23 cellular contexts compared by ENCODE assay signal in the genomic region with DNA sequence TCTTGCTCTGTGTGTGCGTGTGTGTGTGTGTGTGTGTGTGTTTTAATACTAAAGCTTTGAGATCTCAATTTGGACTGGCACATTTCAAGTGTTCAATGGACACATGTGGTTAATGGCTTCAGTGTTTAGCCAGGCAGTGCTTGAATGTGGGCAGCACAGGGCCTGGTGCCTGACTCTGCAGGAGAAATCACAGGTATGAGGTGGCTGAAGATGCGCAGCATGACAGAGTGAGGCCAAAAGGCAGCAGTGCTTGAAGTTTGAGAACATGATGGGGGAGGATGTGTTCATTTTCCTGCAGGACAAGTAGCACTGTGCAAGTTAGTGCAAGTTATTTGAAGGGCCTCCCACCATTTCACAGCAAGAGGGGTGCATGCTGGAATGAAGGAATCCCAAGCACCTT.
DNase-seq lines count a peak whose midpoint lies in the region; FAIRE-seq and TF ChIP-seq lines count a peak whose summit lies in the region.
"Had no signal": no experiment of that assay in that cellular context is flagged by ENCODE, and none has a peak within 500 bp of the region (broad histone marks: within the 10 kb centered on the region; RNA-seq: fewer than 3 reads in every experiment).

No MANE protein-coding gene starts in this region.

- peak; percentile 49 for FAIRE-seq in keratinocyte (lab: Jason Lieb, UNC)
- FAIRE-seq: D721Med, GM12891, GM18507 had no signal

- H3K4me1 ChIP-seq in Loucy (ENCODE audit: insufficient read depth, low read length, poor library complexity, severe bottlenecking) (peaks cover 23% of the 10 kb centered on the region), adipocyte (ENCODE audit: control insufficient read depth, insufficient read depth, low read length) (peaks cover 45% of the 10 kb centered on the region), keratinocyte (ENCODE audit: control insufficient read depth, extremely low read depth, insufficient read depth, low read length) (peaks cover 16% of the 10 kb centered on the region), subcutaneous abdominal adipose tissue (ENCODE audit: control insufficient read depth in 5 of 5, insufficient read depth in 5 of 5, low read length in 5 of 5) (peaks cover 6 to 62% (median 45%) of the 10 kb centered on the region in 5 donors)

- DNase-seq in adipocyte (ENCODE audit: low read depth), result no peak
- DNase-seq in keratinocyte (ENCODE audit: low read depth, low spot score), result no peak
- no peak for DNase-seq in activated CD8-positive, alpha-beta memory T cell treated with anti-CD3 and anti-CD28 coated beads, Interleukin-2, amount 50 U/mL, for 4 hours
- DNase-seq in DMS153 treated with DMSO at 0.1 percent for 48 hours (lab: John Stamatoyannopoulos, UW; ENCODE audit: unreplicated experiment), result no peak
- no peak for DNase-seq in NOMO-1 treated with DMSO at 0.1 percent for 48 hours (lab: John Stamatoyannopoulos, UW; ENCODE audit: unreplicated experiment)
- DNase-seq in NCI-H2196 treated with DMSO at 0.1 percent for 48 hours (lab: John Stamatoyannopoulos, UW; ENCODE audit: unreplicated experiment), result no peak
- DNase-seq: CD4-positive, alpha-beta memory T cell; DND-41; GDM1; Karpas-422; NCI-H1105; NCI-H1694; NCI-H2107; NCI-H446; NK-92 treated with Interleukin-12 subunit alpha and Interleukin-12 subunit beta, amount 100 ng/mL, for 24 hours; Right ventricle myocardium superior had no signal

- H3K79me2 ChIP-seq in Loucy (ENCODE audit: insufficient read depth, low read length), result no peaks in the 10 kb centered on the region
- H3K79me2 ChIP-seq in keratinocyte (ENCODE audit: control insufficient read depth, insufficient read depth, low read length), result no peaks in the 10 kb centered on the region

- peak overlapping the region; percentile 7 for H3K9ac ChIP-seq in Loucy (ENCODE audit: low read depth, low read length, poor library complexity, severe bottlenecking)
- peak overlapping the region; percentile 61 for H3K9ac ChIP-seq in adipocyte (ENCODE audit: low read length)
- no peak overlapping the region for H3K9ac ChIP-seq in keratinocyte (ENCODE audit: control insufficient read depth, extremely low read depth, insufficient read depth, low read length)
- H3K9ac ChIP-seq in subcutaneous abdominal adipose tissue (ENCODE audit: low read length in 5 of 5), result no peak overlapping the region

- no peaks in the 10 kb centered on the region for H3K9me1 ChIP-seq in keratinocyte (ENCODE audit: control insufficient read depth, extremely low read depth, insufficient read depth, low read length)

- H3F3A ChIP-seq in Loucy (ENCODE audit: low read depth), result no peaks in the 10 kb centered on the region

- H2AFZ ChIP-seq in Loucy (ENCODE audit: low read length) (peak overlapping the region; percentile 61), keratinocyte (ENCODE audit: control insufficient read depth, low read length) (no peak overlapping the region)
- H2AFZ ChIP-seq: GM23338 had no signal

- H3K4me2 ChIP-seq in Loucy (ENCODE audit: low read depth, low read length, poor library complexity, severe bottlenecking) (no peak overlapping the region), keratinocyte (ENCODE audit: control insufficient read depth, extremely low read depth, insufficient read depth, low read depth, low read length) (no peak overlapping the region)
- H3K4me2 ChIP-seq: GM23338 had no signal

- H3K9me2 ChIP-seq in Loucy (replicated peaks; ENCODE audit: low read depth, low read length), result no peaks in the 10 kb centered on the region

- no peaks in the 10 kb centered on the region for H3K36me3 ChIP-seq in Loucy (ENCODE audit: insufficient read depth, low read length)
- H3K36me3 ChIP-seq in adipocyte (ENCODE audit: control insufficient read depth, insufficient read depth, low read length, severe bottlenecking), result no peaks in the 10 kb centered on the region
- H3K36me3 ChIP-seq in keratinocyte (ENCODE audit: control insufficient read depth in 2 of 2, extremely low read depth in 1 of 2, insufficient read depth in 2 of 2, low read length in 2 of 2), result no peaks in the 10 kb centered on the region
- no peaks in the 10 kb centered on the region for H3K36me3 ChIP-seq in subcutaneous abdominal adipose tissue (ENCODE audit: control insufficient read depth in 5 of 5, insufficient read depth in 5 of 5, low read length in 5 of 5)

- dilution Hi-C loops in keratinocyte (cut with MboI; ENCODE audit: extremely low pct_ligation_motif_present, low sequenced_read_pairs), result no loop called here

- no peak for TF ChIP-seq CTCF in Loucy (conservative IDR thresholded peaks at IDR 0.05; ENCODE audit: low read length)
- no peak for TF ChIP-seq CTCF in keratinocyte (optimal IDR thresholded peaks at IDR 0.05 in 1 of 3, IDR thresholded peaks at IDR 0.05 in 1 of 3, conservative IDR thresholded peaks at IDR 0.05 in 1 of 3; ENCODE audit: extremely low read depth in 1 of 3, insufficient read depth in 2 of 3, low read length in 3 of 3)

- no peaks in the 10 kb centered on the region for H4K20me1 ChIP-seq in Loucy (ENCODE audit: insufficient read depth, low read length, poor library complexity, severe bottlenecking)
- H4K20me1 ChIP-seq in keratinocyte (ENCODE audit: control insufficient read depth, extremely low read depth, insufficient read depth, low read length), result no peaks in the 10 kb centered on the region

- H3K27ac ChIP-seq in keratinocyte (ENCODE audit: control insufficient read depth, insufficient read depth, low read length) (no peak overlapping the region), subcutaneous abdominal adipose tissue (ENCODE audit: low read depth, low read length) (peak overlapping the region; percentile 91)
- H3K27ac ChIP-seq: SK-N-MC had no signal

- H3K4me3 ChIP-seq in Loucy (ENCODE audit: low read length, poor library complexity, severe bottlenecking), result no peak overlapping the region
- no peak overlapping the region for H3K4me3 ChIP-seq in adipocyte (ENCODE audit: low read length)
- no peak overlapping the region for H3K4me3 ChIP-seq in keratinocyte (ENCODE audit: control insufficient read depth in 2 of 3, extremely low read depth in 1 of 3, insufficient read depth in 2 of 3, low read depth in 1 of 3, low read length in 3 of 3)
- H3K4me3 ChIP-seq in subcutaneous abdominal adipose tissue (ENCODE audit: low read depth in 1 of 5, low read length in 5 of 5), result no peak overlapping the region
- H3K4me3 ChIP-seq: GM23338, SK-N-MC had no signal

- H3K27me3 ChIP-seq in Loucy (ENCODE audit: insufficient read depth, low read length, poor library complexity, severe bottlenecking) (no peaks in the 10 kb centered on the region), adipocyte (replicated peaks; ENCODE audit: control insufficient read depth, insufficient read depth, low read length) (no peaks in the 10 kb centered on the region), keratinocyte (ENCODE audit: control insufficient read depth, extremely low read depth, insufficient read depth, low read length) (no peaks in the 10 kb centered on the region), subcutaneous abdominal adipose tissue (ENCODE audit: control insufficient read depth in 5 of 5, insufficient read depth in 4 of 5, low read length in 5 of 5) (no peaks in the 10 kb centered on the region)

- H3K9me3 ChIP-seq in Loucy (ENCODE audit: insufficient read depth, low read depth, low read length) (no peaks in the 10 kb centered on the region), adipocyte (ENCODE audit: control insufficient read depth, low read length) (no peaks in the 10 kb centered on the region), keratinocyte (ENCODE audit: control insufficient read depth, low read depth, low read length) (no peaks in the 10 kb centered on the region), subcutaneous abdominal adipose tissue (ENCODE audit: control insufficient read depth in 5 of 5, low read length in 5 of 5) (no peaks in the 10 kb centered on the region)

Comparison
In these comparisons a context has a peak if more than half of its experiments do, and no peak if none do; other contexts are left out.
1. H3K9ac ChIP-seq: peak in Loucy (single experiment) and adipocyte (single experiment); none in keratinocyte (single experiment) and subcutaneous abdominal adipose tissue (0 of 5).